9 cellular contexts compared by ENCODE assay signal in the genomic region with DNA sequence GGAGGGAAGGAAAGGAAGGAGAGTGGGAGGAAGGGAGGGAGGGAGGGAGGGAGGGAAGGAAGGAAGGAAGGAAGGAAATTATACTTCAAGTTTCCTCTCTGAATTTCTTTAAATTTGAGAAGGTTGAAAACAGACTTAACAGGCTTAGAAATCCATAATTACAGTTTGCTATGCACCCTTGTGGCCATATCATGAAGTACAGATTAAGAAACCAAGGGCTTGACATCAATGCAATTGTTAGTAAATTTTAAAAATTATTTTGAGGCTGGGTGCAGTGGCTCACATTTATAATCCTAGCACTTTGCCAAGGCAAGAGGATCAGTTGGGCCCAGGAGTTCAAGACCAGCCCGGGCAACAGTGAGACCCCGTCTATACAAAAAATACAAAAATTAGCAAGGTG. TPM values are rescaled to one million over a fixed set of nuclear protein-coding genes. Genes with fewer than 3 reads are reported as not detected.
A peak's percentile ranks its signal among the peaks of the same experiment; 100 is the strongest.
DNase-seq lines count a peak whose midpoint lies in the region; ATAC-seq and TF ChIP-seq lines count a peak whose summit lies in the region.
"Had no signal": no experiment of that assay in that cellular context is flagged by ENCODE, and none has a peak within 500 bp of the region (broad histone marks: within the 10 kb centered on the region; RNA-seq: fewer than 3 reads in every experiment).

No MANE protein-coding gene starts in this region.

- no peak overlapping the region for H4K5ac ChIP-seq in H9 (ENCODE audit: insufficient read length, low read depth, low read length)

- H2AFZ ChIP-seq in H9 (ENCODE audit: low read length) = no peak overlapping the region

- no peaks in the 10 kb centered on the region for H3K4me1 Mint-ChIP-seq in H9

- no peak overlapping the region for H2BK20ac ChIP-seq in H9 (ENCODE audit: low read depth, low read length, poor library complexity, severe bottlenecking)

- WGBS in H9 (ENCODE audit: extremely low coverage, insufficient read length, low lambda C conversion rate) = no CpG with 5 or more reads among the region's 2 CpGs

- H3K9ac ChIP-seq in H9 (ENCODE audit: extremely low read depth, insufficient read length, low read length) (no peak overlapping the region), adipocyte (ENCODE audit: low read length) (no peak overlapping the region)

- H2AK5ac ChIP-seq in H9 (ENCODE audit: insufficient read length, low read length) = no peak overlapping the region

- no peak overlapping the region for H3K27ac ChIP-seq in H9 (ENCODE audit: insufficient read length, low read depth, low read length)

- H3K9me3 ChIP-seq in BE2C = no peaks in the 10 kb centered on the region
- H3K9me3 ChIP-seq in H9 (ENCODE audit: control insufficient read depth, low read depth, low read length) = no peaks in the 10 kb centered on the region
- no peaks in the 10 kb centered on the region for H3K9me3 ChIP-seq in adipocyte (ENCODE audit: control insufficient read depth, low read length)
- H3K9me3 ChIP-seq: HAP-1 had no signal

- DNase-seq in BE2C (no peak), H9 (no peak), adipocyte (ENCODE audit: low read depth) (peak; percentile 73), left kidney (ENCODE audit: low read depth, low spot score) (peak; percentile 11), NCI-H1092 (lab: John Stamatoyannopoulos, UW) (no peak), cardiac septum (ENCODE audit: low spot score) (no peak)
- no peak for DNase-seq in activated CD4-positive, CD25-positive, alpha-beta regulatory T cell treated with anti-CD3 and anti-CD28 coated beads, Interleukin-2, amount 50 U/mL, for 72 hours

- no peak overlapping the region for H4K8ac ChIP-seq in H9 (replicated peaks; ENCODE audit: insufficient read length, low read depth, low read length)

- intact Hi-C loops in cardiac septum (cut with DNase I) = no loop called here

- H3K4me1 ChIP-seq in BE2C (no peaks in the 10 kb centered on the region), H9 (ENCODE audit: insufficient read depth, low read length) (no peaks in the 10 kb centered on the region), adipocyte (ENCODE audit: control insufficient read depth, insufficient read depth, low read length) (no peaks in the 10 kb centered on the region)

- no peak for ATAC-seq in HG03457 (IDR thresholded peaks at IDR 0.05; ENCODE audit: unreplicated experiment)

- TF ChIP-seq CTCF in BE2C (IDR thresholded peaks at IDR 0.05; ENCODE audit: low read depth, low read length) (peak; percentile 49), H9 (conservative IDR thresholded peaks at IDR 0.05) (peak; percentile 53)

- H2BK12ac ChIP-seq in H9 (ENCODE audit: insufficient read length, low read depth, low read length) = no peak overlapping the region

- H3K14ac ChIP-seq in H9 (ENCODE audit: insufficient read depth, low read length) = no peak overlapping the region

- H3K4ac ChIP-seq in H9 (ENCODE audit: low read depth, low read length) = no peak overlapping the region

- no peak overlapping the region for H3K4me2 ChIP-seq in H9 (ENCODE audit: insufficient read depth, insufficient read length, low read length)

- no peaks in the 10 kb centered on the region for H3K79me1 ChIP-seq in H9 (ENCODE audit: insufficient read depth, low read depth, low read length, poor library complexity, severe bottlenecking)

- H3K36me3 ChIP-seq in BE2C (peaks cover 54% of the 10 kb centered on the region), adipocyte (ENCODE audit: control insufficient read depth, insufficient read depth, low read length, severe bottlenecking) (peaks cover 25% of the 10 kb centered on the region)

- no peak overlapping the region for H2BK120ac ChIP-seq in H9 (ENCODE audit: low read depth, low read length, poor library complexity, severe bottlenecking)

- no peak overlapping the region for H3K56ac ChIP-seq in H9 (ENCODE audit: insufficient read length, low read depth, low read length)

- H3K27me3 ChIP-seq in BE2C (no peaks in the 10 kb centered on the region), H9 (ENCODE audit: insufficient read depth, low read length) (no peaks in the 10 kb centered on the region), adipocyte (replicated peaks; ENCODE audit: control insufficient read depth, insufficient read depth, low read length) (no peaks in the 10 kb centered on the region)

- no peaks in the 10 kb centered on the region for H3K9me3 Mint-ChIP-seq in H9

- peaks cover 19 to 61% (median 41%) of the 10 kb centered on the region in 3 experiments; a peak in 6 of 7 replicates for H3K36me3 Mint-ChIP-seq in H9 (ENCODE audit: insufficient read depth in 1 of 3, low read depth in 3 of 3)

- H2BK5ac ChIP-seq in H9 (ENCODE audit: insufficient read length, low read length) = no peak overlapping the region

- H3K4me3 Mint-ChIP-seq in H9 = no peak overlapping the region

- H3K4me3 ChIP-seq in BE2C (ENCODE audit: low read depth, low read length) = no peak overlapping the region
- no peak overlapping the region for H3K4me3 ChIP-seq in adipocyte (ENCODE audit: low read length)
- H3K4me3 ChIP-seq: HAP-1 had no signal

- no peak overlapping the region for H3T11ph ChIP-seq in H9 (ENCODE audit: low read length)

- H3K23me2 ChIP-seq in H9 (ENCODE audit: insufficient read length, low read depth, low read length, poor library complexity, severe bottlenecking) = no peaks in the 10 kb centered on the region

- H3K23ac ChIP-seq in H9 (ENCODE audit: insufficient read length, low read depth, low read length) = no peak overlapping the region

- H3K18ac ChIP-seq in H9 (ENCODE audit: insufficient read length, low read depth, low read length) = no peak overlapping the region

- no peaks in the 10 kb centered on the region for H3K27me3 Mint-ChIP-seq in H9 (ENCODE audit: low read depth)

- no peak overlapping the region for H2BK15ac ChIP-seq in H9 (ENCODE audit: low read depth, low read length)

- H4K20me1 ChIP-seq in H9 (ENCODE audit: control insufficient read depth, insufficient read depth, insufficient read length) = no peaks in the 10 kb centered on the region

- no peak overlapping the region for H4K91ac ChIP-seq in H9 (ENCODE audit: insufficient read length, low read depth, low read length)

- no peak overlapping the region for H3K27ac Mint-ChIP-seq in H9

- no peaks in the 10 kb centered on the region for H3K79me2 ChIP-seq in H9 (ENCODE audit: insufficient read depth, low read length)

RNA-seq across cellular contexts. Expression of a gene that starts 14.4 kb away (rescaled TPM):
- polyA plus RNA-seq in BE2C (2012; ENCODE audit: insufficient read depth, insufficient read length, low read depth) = 32.3 TPM
- 103 and 106 TPM in 2 replicates for total RNA-seq in H9 (2021)
- total RNA-seq in cardiac septum = 55.3 TPM

RNA-seq across cellular contexts. Expression of a gene that starts 36.0 kb away (rescaled TPM):
- 2.8 TPM for polyA plus RNA-seq in BE2C (2012; ENCODE audit: insufficient read depth, insufficient read length, low read depth)
- total RNA-seq in H9 (2021) = 42.0 and 43.2 TPM in 2 replicates
- 0.51 TPM for total RNA-seq in cardiac septum

RNA-seq across cellular contexts. Expression of a gene that starts 47.3 kb away (rescaled TPM):
- polyA plus RNA-seq in BE2C (2012; ENCODE audit: insufficient read depth, insufficient read length, low read depth) = 136 TPM
- 113 and 115 TPM in 2 replicates for total RNA-seq in H9 (2021)
- 57.3 TPM for total RNA-seq in cardiac septum

RNA-seq across cellular contexts. Expression of a gene that starts 51.0 kb away (rescaled TPM):
- polyA plus RNA-seq in BE2C (2012; ENCODE audit: insufficient read depth, insufficient read length, low read depth) = 1.6 TPM
- 20.8 and 21.3 TPM in 2 replicates for total RNA-seq in H9 (2021)
- 11.9 TPM for total RNA-seq in cardiac septum

Comparison
In these comparisons a context has a peak if more than half of its experiments do, and no peak if none do; other contexts are left out.
1. DNase-seq: peak in adipocyte (single experiment) and left kidney (single experiment); none in BE2C (single experiment), H9 (single experiment), NCI-H1092 (single experiment), cardiac septum (single experiment) and activated CD4-positive, CD25-positive, alpha-beta regulatory T cell treated with anti-CD3 and anti-CD28 coated beads, Interleukin-2, amount 50 U/mL, for 72 hours (single experiment).
2. RNA of a gene that starts 36.0 kb away (total RNA-seq): 42.0 to 43.2 TPM in H9; 0.51 TPM in cardiac septum (single experiment); every median in the first group is over 10 times any median in the second.